ENCODE assay signal across 8 cellular contexts in the genomic region with DNA sequence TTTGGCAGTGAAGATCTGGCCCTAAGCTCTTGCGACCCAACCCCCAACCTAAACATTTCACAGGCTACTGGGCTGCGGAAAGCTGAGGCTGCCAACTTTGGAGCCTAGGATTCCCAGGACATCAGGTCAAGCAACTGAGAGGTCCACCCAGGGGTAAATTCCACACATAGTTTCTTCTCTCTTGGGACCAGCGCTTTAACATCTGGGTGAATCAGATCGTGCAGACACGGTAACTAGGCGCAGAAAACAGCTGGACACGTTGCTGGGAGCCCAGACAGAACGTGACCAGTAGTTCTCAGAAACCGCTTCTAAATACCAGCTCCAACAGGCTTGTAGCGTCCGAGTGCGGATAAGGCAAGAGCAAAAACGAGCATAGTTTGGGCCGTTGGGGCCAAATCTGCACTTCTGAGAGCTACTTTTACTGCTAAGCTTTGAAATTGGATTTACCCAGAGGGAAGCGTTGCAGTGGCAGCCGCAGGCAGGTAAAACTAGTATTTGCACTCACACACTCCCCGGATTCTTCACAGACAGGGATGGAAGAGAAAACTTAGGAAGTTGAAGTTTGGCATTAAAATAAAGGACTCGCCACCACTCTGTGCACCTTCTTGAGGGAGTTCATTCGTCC. TPM values are rescaled to one million over a fixed set of nuclear protein-coding genes. Genes with fewer than 3 reads are reported as not detected.
A peak's percentile ranks its signal among the peaks of the same experiment; 100 is the strongest.
DNase-seq lines count a peak whose midpoint lies in the region; ATAC-seq and TF ChIP-seq lines count a peak whose summit lies in the region.

No MANE protein-coding gene starts in this region.

- peak overlapping the region; percentile 88; the same call in 1 of the 2 replicates for H2AFZ ChIP-seq in OCI-LY3 (ENCODE audit: low read depth, low read length)

- ATAC-seq in HG02840 (IDR thresholded peaks at IDR 0.05; ENCODE audit: low FRiP score, unreplicated experiment): peak; percentile 31
- ATAC-seq in thoracic aorta (ENCODE audit: insufficient number of reproducible peaks, low FRiP score, low read depth): peak; percentile 59

- H3K36me3 ChIP-seq in OCI-LY3 (replicated peaks; ENCODE audit: low read depth, low read length): peaks cover 18% of the 10 kb centered on the region
- H3K36me3 ChIP-seq in liver (ENCODE audit: control insufficient read depth in 4 of 4, insufficient read depth in 3 of 4, low read depth in 1 of 4, low read length in 3 of 4): peaks cover 0 to 3% (median 0%) of the 10 kb centered on the region in 4 donors
- H3K36me3 ChIP-seq in thoracic aorta: no peaks in the 10 kb centered on the region

- no peaks in the 10 kb centered on the region for H3K9me3 ChIP-seq in OCI-LY3 (ENCODE audit: insufficient read depth, low read length)
- no peaks in the 10 kb centered on the region for H3K9me3 ChIP-seq in liver (ENCODE audit: control insufficient read depth in 4 of 4, low read length in 3 of 4)
- no peaks in the 10 kb centered on the region for H3K9me3 ChIP-seq in thoracic aorta

- H3K9ac ChIP-seq in OCI-LY3 (ENCODE audit: low read length) (peak overlapping the region; percentile 75), liver (ENCODE audit: low read depth in 1 of 2, low read length in 2 of 2) (peak overlapping the region; percentile 75 to 94)

- no peaks in the 10 kb centered on the region for H3K27me3 ChIP-seq in OCI-LY3 (ENCODE audit: low read depth, low read length)
- H3K27me3 ChIP-seq in liver (ENCODE audit: control insufficient read depth in 4 of 4, insufficient read depth in 4 of 4, low read length in 3 of 4): no peaks in the 10 kb centered on the region
- H3K27me3 ChIP-seq in thoracic aorta (replicated peaks; ENCODE audit: insufficient read depth): no peaks in the 10 kb centered on the region

- DNase-seq in A172 (ENCODE audit: low spot score): peak; percentile 35
- peak; percentile 51 for DNase-seq in GM12865 (ENCODE audit: low read depth)
- peak; percentile 23 for DNase-seq in thoracic aorta (ENCODE audit: low spot score)
- no peak for DNase-seq in NCI-H2171 treated with DMSO at 0.1 percent for 48 hours (lab: John Stamatoyannopoulos, UW)

- under 1% methylated on average over 19 of the region's 19 CpGs for WGBS in liver

- peak overlapping the region; percentile 92 for H3K4me2 ChIP-seq in OCI-LY3 (ENCODE audit: low read length)

- H3K79me2 ChIP-seq in OCI-LY3 (ENCODE audit: low read length): peaks cover 63% of the 10 kb centered on the region

- peak overlapping the region; percentile 74 for H3K27ac ChIP-seq in OCI-LY3 (ENCODE audit: low read length)
- H3K27ac ChIP-seq in cingulate gyrus (ENCODE audit: low read depth, low read length): peak overlapping the region; percentile 84
- H3K27ac ChIP-seq in liver (ENCODE audit: low read depth in 1 of 2, low read length in 2 of 2): peak overlapping the region; percentile 75 to 94
- H3K27ac ChIP-seq in thoracic aorta: peak overlapping the region; percentile 95 to 98

- peaks cover 22% of the 10 kb centered on the region for H4K20me1 ChIP-seq in OCI-LY3 (ENCODE audit: insufficient read depth, low read length)

- H3K4me3 ChIP-seq in GM12865 (ENCODE audit: low read depth, low read length) (peak overlapping the region; percentile 66), OCI-LY3 (ENCODE audit: low read length) (peak overlapping the region; percentile 96), liver (ENCODE audit: low read depth in 1 of 3, low read length in 3 of 3) (peak overlapping the region; percentile 66 to 92 (median 73)), thoracic aorta (peak overlapping the region; percentile 82)

- H3K4me1 ChIP-seq in OCI-LY3 (ENCODE audit: low read length) (peaks cover 36% of the 10 kb centered on the region), liver (ENCODE audit: control insufficient read depth in 4 of 4, insufficient read depth in 4 of 4, low read length in 3 of 4) (peaks cover 11 to 61% (median 42%) of the 10 kb centered on the region in 4 donors), thoracic aorta (ENCODE audit: control insufficient read depth in 1 of 2, low read depth in 2 of 2) (peaks cover 51 to 86% of the 10 kb centered on the region in 2 donors)

- TF ChIP-seq RAD21 in liver (IDR thresholded peaks at IDR 0.05): peak in 1 of 2 donors; percentile 50

- no peak for TF ChIP-seq CTCF in GM12865 (IDR thresholded peaks at IDR 0.05; ENCODE audit: insufficient read depth, low read depth, low read length, missing control alignments)
- no peak for TF ChIP-seq CTCF in OCI-LY3 (IDR thresholded peaks at IDR 0.05; ENCODE audit: low read depth, low read length)
- no peak for TF ChIP-seq CTCF in liver (IDR thresholded peaks at IDR 0.05; ENCODE audit: low read depth, low read length, missing input control)
- no peak for TF ChIP-seq CTCF in thoracic aorta (IDR thresholded peaks at IDR 0.05)

TF ChIP-seq in liver, 16 proteins besides CTCF, POLR2A, EP300 and RAD21:
- TF ChIP-seq SP1 (IDR thresholded peaks at IDR 0.05) (peak; percentile 43), NR2F2 (IDR thresholded peaks at IDR 0.05) (peak; percentile 75), JUND (IDR thresholded peaks at IDR 0.05) (peak; percentile 12 to 53), YY1 (IDR thresholded peaks at IDR 0.05) (no peak), RXRA (IDR thresholded peaks at IDR 0.05) (peak; percentile 46 to 55), FOXA2 (IDR thresholded peaks at IDR 0.05) (no peak), HNF4A (conservative IDR thresholded peaks at IDR 0.05) (peak; percentile 32 to 44)
- TF ChIP-seq, protein P1, sequence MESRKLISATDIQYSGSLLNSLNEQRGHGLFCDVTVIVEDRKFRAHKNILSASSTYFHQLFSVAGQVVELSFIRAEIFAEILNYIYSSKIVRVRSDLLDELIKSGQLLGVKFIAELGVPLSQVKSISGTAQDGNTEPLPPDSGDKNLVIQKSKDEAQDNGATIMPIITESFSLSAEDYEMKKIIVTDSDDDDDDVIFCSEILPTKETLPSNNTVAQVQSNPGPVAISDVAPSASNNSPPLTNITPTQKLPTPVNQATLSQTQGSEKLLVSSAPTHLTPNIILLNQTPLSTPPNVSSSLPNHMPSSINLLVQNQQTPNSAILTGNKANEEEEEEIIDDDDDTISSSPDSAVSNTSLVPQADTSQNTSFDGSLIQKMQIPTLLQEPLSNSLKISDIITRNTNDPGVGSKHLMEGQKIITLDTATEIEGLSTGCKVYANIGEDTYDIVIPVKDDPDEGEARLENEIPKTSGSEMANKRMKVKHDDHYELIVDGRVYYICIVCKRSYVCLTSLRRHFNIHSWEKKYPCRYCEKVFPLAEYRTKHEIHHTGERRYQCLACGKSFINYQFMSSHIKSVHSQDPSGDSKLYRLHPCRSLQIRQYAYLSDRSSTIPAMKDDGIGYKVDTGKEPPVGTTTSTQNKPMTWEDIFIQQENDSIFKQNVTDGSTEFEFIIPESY (IDR thresholded peaks at IDR 0.05): no peak
- TF ChIP-seq, protein P2, sequence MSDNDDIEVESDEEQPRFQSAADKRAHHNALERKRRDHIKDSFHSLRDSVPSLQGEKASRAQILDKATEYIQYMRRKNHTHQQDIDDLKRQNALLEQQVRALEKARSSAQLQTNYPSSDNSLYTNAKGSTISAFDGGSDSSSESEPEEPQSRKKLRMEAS (IDR thresholded peaks at IDR 0.05): no peak
- TF ChIP-seq, protein P3, sequence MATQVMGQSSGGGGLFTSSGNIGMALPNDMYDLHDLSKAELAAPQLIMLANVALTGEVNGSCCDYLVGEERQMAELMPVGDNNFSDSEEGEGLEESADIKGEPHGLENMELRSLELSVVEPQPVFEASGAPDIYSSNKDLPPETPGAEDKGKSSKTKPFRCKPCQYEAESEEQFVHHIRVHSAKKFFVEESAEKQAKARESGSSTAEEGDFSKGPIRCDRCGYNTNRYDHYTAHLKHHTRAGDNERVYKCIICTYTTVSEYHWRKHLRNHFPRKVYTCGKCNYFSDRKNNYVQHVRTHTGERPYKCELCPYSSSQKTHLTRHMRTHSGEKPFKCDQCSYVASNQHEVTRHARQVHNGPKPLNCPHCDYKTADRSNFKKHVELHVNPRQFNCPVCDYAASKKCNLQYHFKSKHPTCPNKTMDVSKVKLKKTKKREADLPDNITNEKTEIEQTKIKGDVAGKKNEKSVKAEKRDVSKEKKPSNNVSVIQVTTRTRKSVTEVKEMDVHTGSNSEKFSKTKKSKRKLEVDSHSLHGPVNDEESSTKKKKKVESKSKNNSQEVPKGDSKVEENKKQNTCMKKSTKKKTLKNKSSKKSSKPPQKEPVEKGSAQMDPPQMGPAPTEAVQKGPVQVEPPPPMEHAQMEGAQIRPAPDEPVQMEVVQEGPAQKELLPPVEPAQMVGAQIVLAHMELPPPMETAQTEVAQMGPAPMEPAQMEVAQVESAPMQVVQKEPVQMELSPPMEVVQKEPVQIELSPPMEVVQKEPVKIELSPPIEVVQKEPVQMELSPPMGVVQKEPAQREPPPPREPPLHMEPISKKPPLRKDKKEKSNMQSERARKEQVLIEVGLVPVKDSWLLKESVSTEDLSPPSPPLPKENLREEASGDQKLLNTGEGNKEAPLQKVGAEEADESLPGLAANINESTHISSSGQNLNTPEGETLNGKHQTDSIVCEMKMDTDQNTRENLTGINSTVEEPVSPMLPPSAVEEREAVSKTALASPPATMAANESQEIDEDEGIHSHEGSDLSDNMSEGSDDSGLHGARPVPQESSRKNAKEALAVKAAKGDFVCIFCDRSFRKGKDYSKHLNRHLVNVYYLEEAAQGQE (IDR thresholded peaks at IDR 0.05): peak; percentile 32
- TF ChIP-seq, protein P4, sequence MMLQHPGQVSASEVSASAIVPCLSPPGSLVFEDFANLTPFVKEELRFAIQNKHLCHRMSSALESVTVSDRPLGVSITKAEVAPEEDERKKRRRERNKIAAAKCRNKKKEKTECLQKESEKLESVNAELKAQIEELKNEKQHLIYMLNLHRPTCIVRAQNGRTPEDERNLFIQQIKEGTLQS (IDR thresholded peaks at IDR 0.05): no peak

RNA-seq across cellular contexts. Expression of a gene that starts 11.8 kb away (rescaled TPM):
- total RNA-seq in A172 (2014; rRNA removed; shearing (Covaris generic)): 0.71 and 3.7 TPM in 2 replicates
- 100 to 1,000 TPM in 1 of 2 donors, 10 to 100 TPM in 1; 47.0 to 187 TPM for total RNA-seq in liver
- polyA plus RNA-seq in liver: 10 to 100 TPM; 24.2 to 50.1 TPM
- 100 to 1,000 TPM; 125 to 169 TPM for total RNA-seq in thoracic aorta

RNA-seq across cellular contexts. Expression of a gene that starts 11.8 kb away (rescaled TPM):
- 20.8 and 21.7 TPM in 2 replicates for total RNA-seq in A172 (2014; rRNA removed; shearing (Covaris generic))
- total RNA-seq in liver: 10 to 100 TPM; 10.1 to 21.9 TPM
- 10 to 100 TPM; 11.0 to 24.6 TPM for polyA plus RNA-seq in liver
- total RNA-seq in thoracic aorta: 10 to 100 TPM; 28.8 to 44.7 TPM

Comparison
In these comparisons a context has a peak if more than half of its experiments do, and no peak if none do; other contexts are left out.
1. RNA of a gene that starts 11.8 kb away (total RNA-seq): 47.0 to 187 TPM in liver and 125 to 169 TPM in thoracic aorta; 0.71 to 3.7 TPM in A172; every median in the first group is over 10 times any median in the second.
2. Peak in every context shown above with its lines, with median percentiles within 50 percentile points of each other: H3K4me3 ChIP-seq and H3K27ac ChIP-seq.